1 cellular context compared by ENCODE assay signal in genomic region chr5:6700686-6701355, GRCh38.
TF ChIP-seq lines count a peak whose summit lies in the region.

No MANE protein-coding gene starts in this region.

TF ChIP-seq in HepG2, 621 proteins besides CTCF, POLR2A, EP300 and RAD21:
- TF ChIP-seq ZKSCAN5 (CRISPR knock-in tag; IDR thresholded peaks at IDR 0.05) (no peak), KDM2A (CRISPR knock-in tag; IDR thresholded peaks at IDR 0.05; ENCODE audit: borderline replicate concordance, low read depth) (no peak), RFXAP (CRISPR knock-in tag; IDR thresholded peaks at IDR 0.05; ENCODE audit: borderline replicate concordance) (no peak), MTF2 (CRISPR knock-in tag; IDR thresholded peaks at IDR 0.05; ENCODE audit: borderline replicate concordance) (no peak), GMEB1 (CRISPR knock-in tag; IDR thresholded peaks at IDR 0.05; ENCODE audit: borderline replicate concordance) (no peak), ZFP36 (IDR thresholded peaks at IDR 0.05; ENCODE audit: borderline replicate concordance, low read depth, low read length, partially characterized antibody) (no peak)
